Comparison of ENCODE assay signal across 23 cellular contexts in genomic region chr10:95569368-95569767, GRCh38. TPM values are rescaled to one million over a fixed set of nuclear protein-coding genes. Genes with fewer than 3 reads are reported as not detected.
DNase-seq lines count a peak whose midpoint lies in the region; ATAC-seq, FAIRE-seq and TF ChIP-seq lines count a peak whose summit lies in the region.
"Had no signal": no experiment of that assay in that cellular context is flagged by ENCODE, and none has a peak within 500 bp of the region (broad histone marks: within the 10 kb centered on the region; RNA-seq: fewer than 3 reads in every experiment).

No MANE protein-coding gene starts in this region.

- H3K36me3 ChIP-seq in HepG2 (replicated peaks in 1 of 2; ENCODE audit: control insufficient read depth in 1 of 2, insufficient read depth in 2 of 2, low read length in 2 of 2) (no peaks in the 10 kb centered on the region), right lobe of liver (no peaks in the 10 kb centered on the region), adipocyte (ENCODE audit: control insufficient read depth, insufficient read depth, low read length, severe bottlenecking) (no peaks in the 10 kb centered on the region), PC-9 (ENCODE audit: low read depth) (no peaks in the 10 kb centered on the region)
- H3K36me3 ChIP-seq: HAP-1, SJCRH30 had no signal

- H3K9me2 ChIP-seq in PC-9 (ENCODE audit: insufficient read depth): no peaks in the 10 kb centered on the region

- no peak for TF ChIP-seq CTCF in HepG2 (CRISPR knock-in tag; IDR thresholded peaks at IDR 0.05)
- no peak for TF ChIP-seq CTCF in right lobe of liver (IDR thresholded peaks at IDR 0.05)
- no peak for TF ChIP-seq CTCF in fibroblast of mammary gland (conservative IDR thresholded peaks at IDR 0.05; ENCODE audit: control insufficient read depth, insufficient read depth, low read depth, low read length)
- TF ChIP-seq CTCF in PC-9 (conservative IDR thresholded peaks at IDR 0.05): no peak

- DNase-seq in HepG2 (ENCODE audit: low spot score) (no peak), right lobe of liver (no peak), adipocyte (ENCODE audit: low read depth) (peak; percentile 33), fibroblast of mammary gland (ENCODE audit: low read depth) (peak; percentile 19), PC-9 (no peak), COR-L47 (lab: John Stamatoyannopoulos, UW) (no peak)
- DNase-seq in activated T-helper 1 cell treated with anti-CD3 and anti-CD28 coated beads, Interleukin-12 subunit alpha, Interleukin-12 subunit beta, Interleukin-2, Interleukin-4 antibody, amounts not matched to agents 30 ng/mL and 10 ng/mL and 1 ng/mL, durations not matched to agents 14 hours and 24 hours and 36 hours (ENCODE audit: low spot score): no peak
- DNase-seq: Caco-2; CD4-positive, alpha-beta T cell; DMS 273 treated with DMSO at 0.1 percent for 48 hours; DMS79 treated with DMSO at 0.1 percent for 48 hours; NCI-H1092 treated with DMSO at 0.1 percent for 48 hours; NCI-H2029 treated with DMSO at 0.1 percent for 48 hours; NCI-H226; NCI-H510A treated with DMSO at 0.1 percent for 48 hours; NCI-H748 treated with DMSO at 0.1 percent for 48 hours; SJCRH30 had no signal

- in situ Hi-C loops in HepG2 (cut with HindIII; ENCODE audit: extremely low pct_ligation_motif_present, low pct_unique_long_range_greater_than_20kb): loop anchor here (25.0 kb wide), 1 partner anchor 132 kb away; no protein-coding TSS in a partner anchor

- no peaks in the 10 kb centered on the region for H3K9me3 Mint-ChIP-seq in activated T-helper 1 cell treated with anti-CD3 and anti-CD28 coated beads, Interleukin-12 subunit alpha, Interleukin-12 subunit beta, Interleukin-2, Interleukin-4 antibody, amounts not matched to agents 30 ng/mL and 10 ng/mL and 1 ng/mL, durations not matched to agents 14 hours and 24 hours and 36 hours
- H3K9me3 Mint-ChIP-seq: CD4-positive, alpha-beta T cell; GM23338 had no signal

- H3K9me3 ChIP-seq in HepG2 (ENCODE audit: low read length) (no peaks in the 10 kb centered on the region), right lobe of liver (no peaks in the 10 kb centered on the region), adipocyte (ENCODE audit: control insufficient read depth, low read length) (no peaks in the 10 kb centered on the region), PC-9 (ENCODE audit: insufficient read depth, low read depth) (no peaks in the 10 kb centered on the region)
- H3K9me3 ChIP-seq: A549, Caco-2, HAP-1, SJCRH30 had no signal

- H4K20me1 ChIP-seq in HepG2 (ENCODE audit: insufficient read depth, low read length): no peaks in the 10 kb centered on the region
- no peaks in the 10 kb centered on the region for H4K20me1 ChIP-seq in PC-9 (ENCODE audit: insufficient read depth)

- no peak for FAIRE-seq in HepG2 (lab: Jason Lieb, UNC)
- FAIRE-seq: A549, GM12878, RCC 7860 had no signal

- TF ChIP-seq POLR2A in HepG2 (IDR thresholded peaks at IDR 0.05; ENCODE audit: insufficient read depth in 1 of 2, low read depth in 2 of 2, low read length in 2 of 2) (no peak), right lobe of liver (IDR thresholded peaks at IDR 0.05) (no peak)

- H3K4me1 Mint-ChIP-seq in activated T-helper 1 cell treated with anti-CD3 and anti-CD28 coated beads, Interleukin-12 subunit alpha, Interleukin-12 subunit beta, Interleukin-2, Interleukin-4 antibody, amounts not matched to agents 30 ng/mL and 10 ng/mL and 1 ng/mL, durations not matched to agents 14 hours and 24 hours and 36 hours (ENCODE audit: low read depth): no peaks in the 10 kb centered on the region

- H3K4me3 ChIP-seq in HepG2 (replicated peaks in 1 of 3; ENCODE audit: insufficient read depth in 1 of 3, low read depth in 2 of 3, low read length in 3 of 3) (no peak overlapping the region), right lobe of liver (no peak overlapping the region), adipocyte (ENCODE audit: low read length) (no peak overlapping the region), fibroblast of mammary gland (ENCODE audit: control insufficient read depth, low read depth, low read length) (no peak overlapping the region), PC-9 (no peak overlapping the region)
- H3K4me3 ChIP-seq: A549, GM12878, GM23338, HAP-1, SJCRH30 had no signal

- H3K4me1 ChIP-seq in HepG2 (ENCODE audit: insufficient read depth, low read length): peaks cover 22% of the 10 kb centered on the region
- H3K4me1 ChIP-seq in right lobe of liver: no peaks in the 10 kb centered on the region
- H3K4me1 ChIP-seq in adipocyte (ENCODE audit: control insufficient read depth, insufficient read depth, low read length): peaks cover 17% of the 10 kb centered on the region
- H3K4me1 ChIP-seq in PC-9 (replicated peaks; ENCODE audit: insufficient read depth): no peaks in the 10 kb centered on the region
- H3K4me1 ChIP-seq: A549, HAP-1, SJCRH30 had no signal

- no peak for TF ChIP-seq RAD21 in HepG2 (CRISPR knock-in tag; IDR thresholded peaks at IDR 0.05)

- no peak overlapping the region for H3K9ac ChIP-seq in HepG2 (ENCODE audit: insufficient read depth, low read depth, low read length)
- no peak overlapping the region for H3K9ac ChIP-seq in adipocyte (ENCODE audit: low read length)

- H3K27me3 Mint-ChIP-seq in activated T-helper 1 cell treated with anti-CD3 and anti-CD28 coated beads, Interleukin-12 subunit alpha, Interleukin-12 subunit beta, Interleukin-2, Interleukin-4 antibody, amounts not matched to agents 30 ng/mL and 10 ng/mL and 1 ng/mL, durations not matched to agents 14 hours and 24 hours and 36 hours (ENCODE audit: insufficient read depth): peaks cover 13% of the 10 kb centered on the region

- H2AFZ ChIP-seq in HepG2 (ENCODE audit: low read length) (no peak overlapping the region), PC-9 (no peak overlapping the region)
- H2AFZ ChIP-seq: GM23338 had no signal

- H3K4me2 ChIP-seq in HepG2 (ENCODE audit: low read depth, low read length) (no peak overlapping the region), PC-9 (no peak overlapping the region)
- H3K4me2 ChIP-seq: A549, GM23338 had no signal

- ATAC-seq in HepG2 (no peak), right lobe of liver (no peak), HG02840 (IDR thresholded peaks at IDR 0.05; ENCODE audit: low FRiP score, unreplicated experiment) (no peak)
- ATAC-seq: A549, GM12878, GM23338 had no signal

- POLR2A ChIA-PET in HepG2 (lab: Yijun Ruan, JAX): no interaction called here
- POLR2A ChIA-PET in PC-9 (lab: Charles Lee; ENCODE audit: unreplicated experiment): no interaction called here

- H3K79me2 ChIP-seq in HepG2 (ENCODE audit: insufficient read depth, low read length): no peaks in the 10 kb centered on the region
- H3K79me2 ChIP-seq in PC-9 (ENCODE audit: low read depth): no peaks in the 10 kb centered on the region

- no peak for TF ChIP-seq EP300 in HepG2 (IDR thresholded peaks at IDR 0.05; ENCODE audit: low read depth in 2 of 2, low read length in 2 of 2)
- no peak for TF ChIP-seq EP300 in HepG2 (CRISPR knock-in tag; IDR thresholded peaks at IDR 0.05; ENCODE audit: borderline replicate concordance)

- CTCF ChIA-PET in HepG2 (lab: Yijun Ruan, JAX; ENCODE audit: low intra/inter-chr PET ratio, low total read pairs): no interaction called here
- CTCF ChIA-PET in PC-9 (lab: Charles Lee): no interaction called here

- H3K4me3 Mint-ChIP-seq in activated T-helper 1 cell treated with anti-CD3 and anti-CD28 coated beads, Interleukin-12 subunit alpha, Interleukin-12 subunit beta, Interleukin-2, Interleukin-4 antibody, amounts not matched to agents 30 ng/mL and 10 ng/mL and 1 ng/mL, durations not matched to agents 14 hours and 24 hours and 36 hours: no peak overlapping the region
- H3K4me3 Mint-ChIP-seq: CD4-positive, alpha-beta T cell; GM23338 had no signal

- no peak overlapping the region for H3K27ac Mint-ChIP-seq in activated T-helper 1 cell treated with anti-CD3 and anti-CD28 coated beads, Interleukin-12 subunit alpha, Interleukin-12 subunit beta, Interleukin-2, Interleukin-4 antibody, amounts not matched to agents 30 ng/mL and 10 ng/mL and 1 ng/mL, durations not matched to agents 14 hours and 24 hours and 36 hours
- H3K27ac Mint-ChIP-seq: CD4-positive, alpha-beta T cell; GM23338 had no signal

- no peaks in the 10 kb centered on the region for H3F3A ChIP-seq in PC-9 (ENCODE audit: insufficient read depth, low read depth)

- intact Hi-C loops in HepG2 (cut with micrococcal nuclease; ENCODE audit: unreplicated experiment): no loop called here
- intact Hi-C loops in right lobe of liver (cut with DNase I): loop anchor here in 1 of 2 donors (10.0 kb wide), 1 partner anchor 135 kb away; no protein-coding TSS in a partner anchor
- intact Hi-C loops in activated T-helper 1 cell treated with anti-CD3 and anti-CD28 coated beads, Interleukin-12 subunit alpha, Interleukin-12 subunit beta, Interleukin-2, Interleukin-4 antibody, amounts not matched to agents 30 ng/mL and 10 ng/mL and 1 ng/mL, durations not matched to agents 14 hours and 24 hours and 36 hours (cut with micrococcal nuclease): loop anchor here (10.0 kb wide), 2 partner anchors 325 to 475 kb away; partner anchors contain the start of gene CCNJ
- intact Hi-C loops in PC-9 (cut with micrococcal nuclease; ENCODE audit: unreplicated experiment): no loop called here

- no peak overlapping the region for H3K27ac ChIP-seq in HepG2 (ENCODE audit: extremely low read length, insufficient read depth, low read length)
- H3K27ac ChIP-seq in right lobe of liver: no peak overlapping the region
- H3K27ac ChIP-seq in PC-9: no peak overlapping the region
- H3K27ac ChIP-seq: A549, SJCRH30 had no signal

- no peaks in the 10 kb centered on the region for H3K36me3 Mint-ChIP-seq in activated T-helper 1 cell treated with anti-CD3 and anti-CD28 coated beads, Interleukin-12 subunit alpha, Interleukin-12 subunit beta, Interleukin-2, Interleukin-4 antibody, amounts not matched to agents 30 ng/mL and 10 ng/mL and 1 ng/mL, durations not matched to agents 14 hours and 24 hours and 36 hours (ENCODE audit: low read depth)

- H3K27me3 ChIP-seq in HepG2 (ENCODE audit: control insufficient read depth in 1 of 2, insufficient read depth in 2 of 2, low read length in 2 of 2): peaks cover 3 to 22% of the 10 kb centered on the region in 2 experiments; a peak in 4 of 5 replicates
- H3K27me3 ChIP-seq in right lobe of liver: no peaks in the 10 kb centered on the region
- peaks cover 6% of the 10 kb centered on the region for H3K27me3 ChIP-seq in adipocyte (replicated peaks; ENCODE audit: control insufficient read depth, insufficient read depth, low read length)
- H3K27me3 ChIP-seq in PC-9 (ENCODE audit: insufficient read depth, low read depth): no peaks in the 10 kb centered on the region
- H3K27me3 ChIP-seq: SJCRH30 had no signal

- BruUV-seq in HepG2 (replicated peaks; lab: Mats Ljungman, UMichigan) (no TSS peak), PC-9 (replicated peaks; lab: Mats Ljungman, UMichigan) (no TSS peak)

RNA-seq across cellular contexts. Expression of gene SORBS1, which starts 8.2 kb away (rescaled TPM):
- total RNA-seq in HepG2 (2016; rRNA removed; fragmentation: Illumina TruSeq; extraction: Trizol): 16.8 and 21.0 TPM in 2 replicates
- total RNA-seq in HepG2 (2016; cell fraction: cytosol; rRNA removed; fragmentation: Illumina TruSeq; extraction: Trizol; ENCODE audit: low read depth): 6.9 and 8.4 TPM in 2 replicates
- 16.7 and 20.1 TPM in 2 replicates for total RNA-seq in HepG2 (2016; cell fraction: insoluble cytoplasmic fraction; rRNA removed; fragmentation: Illumina TruSeq; extraction: Trizol)
- total RNA-seq in HepG2 (2016; cell fraction: membrane; rRNA removed; fragmentation: Illumina TruSeq; extraction: Trizol): 6.8 and 7.4 TPM in 2 replicates
- total RNA-seq in HepG2 (2016; cell fraction: nucleus; rRNA removed; fragmentation: Illumina TruSeq; extraction: Trizol): 22.7 and 24.8 TPM in 2 replicates
- polyA plus RNA-seq in HepG2 (2011; rRNA removed): 30.1 and 39.8 TPM in 2 replicates
- polyA plus RNA-seq in HepG2 (2011; cell fraction: cytosol; rRNA removed): 21.6 and 22.7 TPM in 2 replicates
- 39.9 and 56.8 TPM in 2 replicates for polyA plus RNA-seq in HepG2 (2011; cell fraction: nucleus; rRNA removed)
- polyA plus RNA-seq in HepG2 (2012): 22.1 and 55.4 TPM in 2 replicates
- polyA plus RNA-seq in HepG2 (2016; cell fraction: cytosol; fragmentation: Illumina TruSeq; extraction: Trizol; ENCODE audit: low read depth): 0.37 and 0.66 TPM in 2 replicates
- 18.0 and 20.6 TPM in 2 replicates for polyA plus RNA-seq in HepG2 (2016; cell fraction: insoluble cytoplasmic fraction; fragmentation: Illumina TruSeq; extraction: Trizol; ENCODE audit: low read depth)
- polyA plus RNA-seq in HepG2 (2016; cell fraction: membrane; fragmentation: Illumina TruSeq; extraction: Trizol; ENCODE audit: low read depth): 1.4 and 1.9 TPM in 2 replicates
- 24.7 and 25.1 TPM in 2 replicates for polyA plus RNA-seq in HepG2 (2016; cell fraction: nucleus; fragmentation: Illumina TruSeq; extraction: Trizol; ENCODE audit: insufficient read depth, low read depth)
- 2.7 and 66.2 TPM in 2 replicates for polyA minus RNA-seq in HepG2 (2011; rRNA and poly(A)+ RNA removed; ENCODE audit: low replicate concordance)
- 28.0 and 29.9 TPM in 2 replicates for polyA minus RNA-seq in HepG2 (2011; cell fraction: cytosol; rRNA and poly(A)+ RNA removed)
- polyA minus RNA-seq in HepG2 (2011; cell fraction: nucleus; rRNA and poly(A)+ RNA removed): 81.3 and 96.8 TPM in 2 replicates
- 10 to 100 TPM; 56.4 to 97.9 (median 76.5) TPM for total RNA-seq in right lobe of liver
- 0.59 and 0.73 TPM in 2 replicates for total RNA-seq in activated T-helper 1 cell treated with anti-CD3 and anti-CD28 coated beads, Interleukin-12 subunit alpha, Interleukin-12 subunit beta, Interleukin-2, Interleukin-4 antibody, amounts not matched to agents 30 ng/mL and 10 ng/mL and 1 ng/mL, durations not matched to agents 14 hours and 24 hours and 36 hours
- 5.0 and 5.5 TPM in 2 replicates for total RNA-seq in PC-9 (2021)

Comparison
In these comparisons a context has a peak if more than half of its experiments do, and no peak if none do; other contexts are left out.
1. DNase-seq: peak in adipocyte (single experiment) and fibroblast of mammary gland (single experiment); none in HepG2 (single experiment), right lobe of liver (0 of 3), activated T-helper 1 cell treated with anti-CD3 and anti-CD28 coated beads, Interleukin-12 subunit alpha, Interleukin-12 subunit beta, Interleukin-2, Interleukin-4 antibody, amounts not matched to agents 30 ng/mL and 10 ng/mL and 1 ng/mL, durations not matched to agents 14 hours and 24 hours and 36 hours (single experiment), PC-9 (0 of 2) and COR-L47 (single experiment).